In genomic region chr7:32680259-32681173, GRCh38 we compare ENCODE assay signal across 10 cellular contexts.
DNase-seq lines count a peak whose midpoint lies in the region; ATAC-seq and TF ChIP-seq lines count a peak whose summit lies in the region.
"Had no signal": no experiment of that assay in that cellular context is flagged by ENCODE, and none has a peak within 500 bp of the region (broad histone marks: within the 10 kb centered on the region; RNA-seq: fewer than 3 reads in every experiment).

No MANE protein-coding gene starts in this region.

- H3K9me3 Mint-ChIP-seq in WTC11: peaks cover 32% of the 10 kb centered on the region
- no peaks in the 10 kb centered on the region for H3K9me3 Mint-ChIP-seq in T-cell

- TF ChIP-seq CTCF in WTC11 (IDR thresholded peaks at IDR 0.05) (no peak), foreskin keratinocyte (conservative IDR thresholded peaks at IDR 0.05) (no peak)

- H3K27me3 Mint-ChIP-seq in WTC11 (ENCODE audit: low read depth) (no peaks in the 10 kb centered on the region), T-cell (peaks cover 0 to 6% of the 10 kb centered on the region in 2 donors)

- peaks cover 24% of the 10 kb centered on the region for H3K36me3 Mint-ChIP-seq in WTC11
- H3K36me3 Mint-ChIP-seq in T-cell: no peaks in the 10 kb centered on the region

- DNase-seq in SKM-1 treated with dmso at 0.1 percent for 144 hours (lab: John Stamatoyannopoulos, UW; ENCODE audit: unreplicated experiment): peak; percentile 6
- no peak for DNase-seq in SKM-1 (lab: John Stamatoyannopoulos, UW; ENCODE audit: unreplicated experiment)
- peak; percentile 71 for DNase-seq in WTC11 (ENCODE audit: low spot score)
- DNase-seq in foreskin keratinocyte: peak; percentile 81 to 83
- DNase-seq in NCI-H2171 treated with DMSO at 0.1 percent for 48 hours (lab: John Stamatoyannopoulos, UW): no peak
- DNase-seq in NCI-H2081 treated with DMSO at 0.1 percent for 48 hours (lab: John Stamatoyannopoulos, UW): no peak
- DNase-seq in T-cell: no peak
- no peak for DNase-seq in dedifferentiated amniotic fluid mesenchymal stem cell (ENCODE audit: extremely low spot score)
- DNase-seq: central memory CD4-positive, alpha-beta T cell; H7 had no signal

- 0 out of 2 replicates have a peak overlapping the region, but pooled peaks have one; percentile 2 for H3K4me3 Mint-ChIP-seq in WTC11
- no peak overlapping the region for H3K4me3 Mint-ChIP-seq in T-cell

- ATAC-seq in WTC11 (peak; percentile 93), foreskin keratinocyte (peak; percentile 94), T-cell (replicated peaks in 1 of 4) (no peak)

- no peak overlapping the region for H3K27ac ChIP-seq in foreskin keratinocyte

- H3K27me3 ChIP-seq in foreskin keratinocyte: no peaks in the 10 kb centered on the region

- H3K4me1 ChIP-seq in foreskin keratinocyte: peaks cover 9% of the 10 kb centered on the region

- H3K27ac Mint-ChIP-seq in WTC11 (peak overlapping the region; percentile 96), T-cell (no peak overlapping the region)

- CTCF ChIA-PET in WTC11 (lab: Charles Lee) (interaction anchor here (0.6 kb wide), 1 partner anchor 22 kb away, joined by 3 read pairs; no protein-coding TSS in a partner anchor), T-cell (lab: Charles Lee) (no interaction called here)

- POLR2A ChIA-PET in WTC11 (lab: Charles Lee): no interaction called here
- POLR2A ChIA-PET in T-cell (lab: Charles Lee): no interaction called here

- H3K4me1 Mint-ChIP-seq in WTC11 (peaks cover 36% of the 10 kb centered on the region), T-cell (no peaks in the 10 kb centered on the region)

TF ChIP-seq in WTC11, 78 proteins besides CTCF, POLR2A, EP300 and RAD21:
- TF ChIP-seq PRRX2 (CRISPR knock-in tag; IDR thresholded peaks at IDR 0.05) (0 out of 2 replicates have a peak, but pooled peaks have one; percentile 19), NFATC4 (CRISPR knock-in tag; IDR thresholded peaks at IDR 0.05) (no peak)

Comparison
In these comparisons a context has a peak if more than half of its experiments do, and no peak if none do; other contexts are left out.
1. DNase-seq: peak in SKM-1 treated with dmso at 0.1 percent for 144 hours (single experiment), WTC11 (single experiment) and foreskin keratinocyte (2 of 2); none in SKM-1 (single experiment), NCI-H2171 treated with DMSO at 0.1 percent for 48 hours (single experiment), NCI-H2081 treated with DMSO at 0.1 percent for 48 hours (single experiment), T-cell (0 of 34) and dedifferentiated amniotic fluid mesenchymal stem cell (single experiment).
2. ATAC-seq: peak in WTC11 (single experiment) and foreskin keratinocyte (single experiment); none in T-cell (0 of 4).